Comparison of ENCODE assay signal across 3 cellular contexts in genomic region chr5:138389911-138390310, GRCh38. TPM values are rescaled to one million over a fixed set of nuclear protein-coding genes. Genes with fewer than 3 reads are reported as not detected.
"Had no signal": no experiment of that assay in that cellular context is flagged by ENCODE, and none has a peak within 500 bp of the region (broad histone marks: within the 10 kb centered on the region; RNA-seq: fewer than 3 reads in every experiment).

No MANE protein-coding gene starts in this region.

RNA-seq across cellular contexts. Expression of gene REEP2, which starts 48.9 kb away (rescaled TPM):
- total RNA-seq: activated B cell treated with CpG ODN at 0.5 μM for 24 hours had no signal

RNA-seq across cellular contexts. Expression of gene CDC25C, which starts 58.3 kb away (rescaled TPM):
- total RNA-seq: activated B cell treated with CpG ODN at 0.5 μM for 24 hours, aorta, body of pancreas had no signal
